Comparison of ENCODE assay signal across 7 cellular contexts in the genomic region with DNA sequence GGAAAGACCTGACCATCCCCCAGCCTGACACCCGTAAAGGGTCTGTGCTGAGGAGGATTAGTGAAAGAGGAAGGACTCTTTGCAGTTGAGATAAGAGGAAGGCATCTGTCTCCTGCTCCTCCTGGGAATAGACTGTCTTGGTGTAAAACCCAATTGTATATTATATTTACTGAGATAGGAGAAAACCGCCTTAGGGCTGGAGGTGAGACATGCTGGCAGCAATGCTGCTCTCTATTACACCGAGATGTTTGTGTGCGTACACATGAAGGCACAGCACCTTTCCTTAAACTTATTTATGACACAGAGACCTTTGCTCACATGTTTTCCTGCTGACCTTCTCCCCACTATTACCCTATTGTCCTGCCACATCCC. TPM values are rescaled to one million over a fixed set of nuclear protein-coding genes. Genes with fewer than 3 reads are reported as not detected.
DNase-seq lines count a peak whose midpoint lies in the region; ATAC-seq and TF ChIP-seq lines count a peak whose summit lies in the region.
"Not testable (repeated sequence)": the region's sequence is repeated elsewhere in the genome, so short reads cannot be mapped to it uniquely, and the experiment has no call there.

No MANE protein-coding gene starts in this region.

- not testable (repeated sequence) for H3K9me1 ChIP-seq in IMR-90 (ENCODE audit: insufficient read depth, low read length)

- TF ChIP-seq POLR2A in IMR-90 (IDR thresholded peaks at IDR 0.05; ENCODE audit: low read depth, low read length), result not testable (repeated sequence)

- DNase-seq in IMR-90; epithelial cell of prostate (ENCODE audit: low read depth, low spot score); smooth muscle cell (lab: John Stamatoyannopoulos, UW; ENCODE audit: unreplicated experiment): not testable (repeated sequence)
- DNase-seq in NCI-H82 (lab: John Stamatoyannopoulos, UW), result peak; percentile 40

- not testable (repeated sequence) for H3K23ac ChIP-seq in IMR-90 (ENCODE audit: low read depth, low read length)

- not testable (repeated sequence) for TF ChIP-seq RAD21 in IMR-90 (IDR thresholded peaks at IDR 0.05; ENCODE audit: low read length)

- peaks cover 16 to 43% (median 26%) of the 10 kb centered on the region in 11 experiments for H3K9me3 ChIP-seq in BLaER1 treated with 17β-estradiol and CSF1 and Interleukin-3, amounts not matched to agents 10 nM and 100 nM (replicated peaks in 1 of 11)
- H3K9me3 ChIP-seq in IMR-90 (ENCODE audit: control insufficient read depth, insufficient read depth, low read length); smooth muscle cell (replicated peaks; ENCODE audit: low read depth): not testable (repeated sequence)
- H3K9me3 ChIP-seq in mesodermal cell (ENCODE audit: control insufficient read depth, low read length), result peaks cover 10% of the 10 kb centered on the region

- peak overlapping the region in 8 of 11 experiments; percentile 46 to 74 (median 62); a peak in 16 of 22 replicates for H3K27ac ChIP-seq in BLaER1 treated with 17β-estradiol and CSF1 and Interleukin-3, amounts not matched to agents 10 nM and 100 nM
- H3K27ac ChIP-seq in IMR-90 (ENCODE audit: insufficient read depth, low read length), result not testable (repeated sequence)
- H3K27ac ChIP-seq in VCaP, result peak overlapping the region; percentile 99
- H3K27ac ChIP-seq in epithelial cell of prostate, result peak overlapping the region; percentile 19
- peak overlapping the region; percentile 59 for H3K27ac ChIP-seq in mesodermal cell (ENCODE audit: low read depth, low read length, severe bottlenecking)
- peak overlapping the region; percentile 60 for H3K27ac ChIP-seq in smooth muscle cell (ENCODE audit: low read depth)

- H3K4me1 ChIP-seq in BLaER1 treated with 17β-estradiol and CSF1 and Interleukin-3, amounts not matched to agents 10 nM and 100 nM, result peaks cover 11 to 19% (median 18%) of the 10 kb centered on the region in 10 experiments
- not testable (repeated sequence) for H3K4me1 ChIP-seq in IMR-90 (ENCODE audit: control insufficient read depth, insufficient read depth, low read length); mesodermal cell (ENCODE audit: control insufficient read depth, insufficient read depth, low read length, poor library complexity, severe bottlenecking); smooth muscle cell (ENCODE audit: low read depth)

- not testable (repeated sequence) for ATAC-seq in IMR-90 (ENCODE audit: low read depth)

- H3K27me3 ChIP-seq in BLaER1 treated with 17β-estradiol and CSF1 and Interleukin-3, amounts not matched to agents 10 nM and 100 nM; IMR-90 (ENCODE audit: control insufficient read depth, insufficient read depth, low read length); smooth muscle cell (ENCODE audit: low read depth): not testable (repeated sequence)

- H3K56ac ChIP-seq in IMR-90 (ENCODE audit: extremely low read depth, insufficient read depth, low read length), result not testable (repeated sequence)

- peak overlapping the region; percentile 42 to 85 (median 65) for H3K4me2 ChIP-seq in BLaER1 treated with 17β-estradiol and CSF1 and Interleukin-3, amounts not matched to agents 10 nM and 100 nM
- not testable (repeated sequence) for H3K4me2 ChIP-seq in IMR-90 (ENCODE audit: low read depth, low read length); smooth muscle cell

- H2BK20ac ChIP-seq in IMR-90 (ENCODE audit: low read depth, low read length), result not testable (repeated sequence)

- not testable (repeated sequence) for H3K79me1 ChIP-seq in IMR-90 (ENCODE audit: low read depth in 1 of 2, low read length in 2 of 2)

- H3K4me3 ChIP-seq in BLaER1 treated with 17β-estradiol and CSF1 and Interleukin-3, amounts not matched to agents 10 nM and 100 nM; IMR-90 (ENCODE audit: insufficient read depth, low read depth, low read length); mesodermal cell (ENCODE audit: extremely low read depth, insufficient read depth, low read length, poor library complexity, severe bottlenecking); smooth muscle cell: not testable (repeated sequence)

- POLR2A ChIA-PET in IMR-90 (lab: Charles Lee; ENCODE audit: unreplicated experiment), result not testable (repeated sequence)

- H4K20me1 ChIP-seq in BLaER1 treated with 17β-estradiol and CSF1 and Interleukin-3, amounts not matched to agents 10 nM and 100 nM; IMR-90 (ENCODE audit: insufficient read depth, low read length); smooth muscle cell (ENCODE audit: low read depth): not testable (repeated sequence)

- peak overlapping the region; percentile 52; the same call in 1 of the 2 replicates for H3K18ac ChIP-seq in IMR-90 (ENCODE audit: low read depth, low read length)

- intact Hi-C loops in IMR-90 (cut with micrococcal nuclease), result not testable (repeated sequence)

- not testable (repeated sequence) for H3F3A ChIP-seq in smooth muscle cell (ENCODE audit: low read depth)

- dilution Hi-C loops in IMR-90 (cut with HindIII; ENCODE audit: low sequenced_read_pairs, unreplicated experiment), result not testable (repeated sequence)

- 0 out of 4 replicates have a peak overlapping the region, but pooled peaks of 1 of the 2 experiments have one; percentile 31 for H4K8ac ChIP-seq in IMR-90 (ENCODE audit: low read depth in 2 of 2, low read length in 2 of 2)

- CTCF ChIA-PET in IMR-90 (lab: Yijun Ruan, JAX), result not testable (repeated sequence)

- not testable (repeated sequence) for H4K91ac ChIP-seq in IMR-90 (ENCODE audit: insufficient read depth, low read depth, low read length)

- in situ Hi-C loops in IMR-90 (cut with MboI; ENCODE audit: low sequenced_read_pairs), result not testable (repeated sequence)

- not testable (repeated sequence) for H2BK120ac ChIP-seq in IMR-90 (ENCODE audit: low read depth, low read length)

- peak overlapping the region in 6 of 11 experiments; percentile 26 to 41 (median 30); a peak in 6 of 22 replicates for H3K9ac ChIP-seq in BLaER1 treated with 17β-estradiol and CSF1 and Interleukin-3, amounts not matched to agents 10 nM and 100 nM
- H3K9ac ChIP-seq in IMR-90 (ENCODE audit: low read depth, low read length); smooth muscle cell (ENCODE audit: low read depth): not testable (repeated sequence)

- H2BK5ac ChIP-seq in IMR-90 (ENCODE audit: low read depth, low read length, poor library complexity, severe bottlenecking), result not testable (repeated sequence)

- WGBS in IMR-90 (ENCODE audit: extremely low coverage in 2 of 2, insufficient read length in 1 of 2), 2 experiments, result 80% methylated on average over 1 of the region's 4 CpGs; no CpG with 5 or more reads in 1 of the 2 experiments
- 84 to 97% methylated on average over 3 of the region's 4 CpGs for WGBS in mesodermal cell (ENCODE audit: insufficient coverage in 2 of 2), 2 experiments
- 38% methylated on average over 4 of the region's 4 CpGs for WGBS in smooth muscle cell (ENCODE audit: low lambda C conversion rate)

- H2AFZ ChIP-seq in IMR-90 (replicated peaks; ENCODE audit: low read length, poor library complexity); smooth muscle cell (ENCODE audit: low read depth): not testable (repeated sequence)

- not testable (repeated sequence) for H3K79me2 ChIP-seq in smooth muscle cell (ENCODE audit: low read depth)

- H3K4ac ChIP-seq in IMR-90 (ENCODE audit: low read depth, low read length), result not testable (repeated sequence)

- not testable (repeated sequence) for H2AK9ac ChIP-seq in IMR-90 (replicated peaks; ENCODE audit: low read depth, low read length, poor library complexity)

- not testable (repeated sequence) for H2AK5ac ChIP-seq in IMR-90 (ENCODE audit: low read depth, low read length)

- H3K14ac ChIP-seq in IMR-90 (replicated peaks; ENCODE audit: low read depth, low read length), result not testable (repeated sequence)

- not testable (repeated sequence) for H2BK15ac ChIP-seq in IMR-90 (ENCODE audit: low read depth, low read length)

- TF ChIP-seq CTCF in IMR-90 (conservative IDR thresholded peaks at IDR 0.05; ENCODE audit: low read depth, low read length); VCaP (conservative IDR thresholded peaks at IDR 0.05); smooth muscle cell (IDR thresholded peaks at IDR 0.05; ENCODE audit: borderline replicate concordance, insufficient read depth, poor library complexity, severe bottlenecking): not testable (repeated sequence)

- H3K36me3 ChIP-seq in BLaER1 treated with 17β-estradiol and CSF1 and Interleukin-3, amounts not matched to agents 10 nM and 100 nM, result peaks cover 19 to 30% (median 23%) of the 10 kb centered on the region in 11 experiments
- H3K36me3 ChIP-seq in IMR-90 (ENCODE audit: control insufficient read depth, insufficient read depth, low read length); smooth muscle cell (ENCODE audit: low read depth): not testable (repeated sequence)
- peaks cover 24% of the 10 kb centered on the region for H3K36me3 ChIP-seq in mesodermal cell (ENCODE audit: control insufficient read depth, insufficient read depth, low read length)

- not testable (repeated sequence) for BruUV-seq in IMR-90 (replicated peaks; lab: Mats Ljungman, UMichigan)

- 0 out of 2 replicates have a peak overlapping the region, but pooled peaks have one; percentile 21 for H4K5ac ChIP-seq in IMR-90 (ENCODE audit: low read depth, low read length)

RNA-seq across cellular contexts. Expression of a gene that starts 30.5 kb away (rescaled TPM):
- 3.4 and 6.1 TPM in 2 replicates for total RNA-seq in IMR-90 (2012; rRNA removed)
- 0.40 and 0.82 TPM in 2 replicates for polyA plus RNA-seq in IMR-90 (2012; rRNA removed)
- 0.13 and 0.23 TPM in 2 replicates for polyA plus RNA-seq in IMR-90 (2012; cell fraction: cytosol; rRNA removed)
- 0.08 and 0.45 TPM in 2 replicates for polyA plus RNA-seq in IMR-90 (2012; cell fraction: nucleus; rRNA removed; ENCODE audit: low replicate concordance)
- 13.0 TPM for polyA plus RNA-seq in mesodermal cell (2013, experiment 1 of 2)
- polyA plus RNA-seq in mesodermal cell (2013, experiment 2 of 2), result 15.5 TPM
- 5.4 and 5.9 TPM in 2 replicates for total RNA-seq in smooth muscle cell
- polyA plus RNA-seq in smooth muscle cell, result 2.4 TPM in 2 replicates

RNA-seq across cellular contexts. Expression of a gene that starts 39.9 kb away (rescaled TPM):
- total RNA-seq in IMR-90 (2012; rRNA removed) (11.1 and 12.2 TPM in 2 replicates), smooth muscle cell (9.1 and 12.1 TPM in 2 replicates)
- polyA plus RNA-seq in IMR-90 (2012; rRNA removed) (5.4 and 6.6 TPM in 2 replicates), smooth muscle cell (9.7 and 11.4 TPM in 2 replicates)
- 2.5 and 2.6 TPM in 2 replicates for polyA plus RNA-seq in IMR-90 (2012; cell fraction: cytosol; rRNA removed)
- polyA plus RNA-seq in IMR-90 (2012; cell fraction: nucleus; rRNA removed; ENCODE audit: low replicate concordance), result 19.3 and 55.4 TPM in 2 replicates
- 26.7 TPM for polyA plus RNA-seq in mesodermal cell (2013, experiment 1 of 2)
- 28.2 TPM for polyA plus RNA-seq in mesodermal cell (2013, experiment 2 of 2)
